ENCODE assay signal across 1 cellular context in the genomic region with DNA sequence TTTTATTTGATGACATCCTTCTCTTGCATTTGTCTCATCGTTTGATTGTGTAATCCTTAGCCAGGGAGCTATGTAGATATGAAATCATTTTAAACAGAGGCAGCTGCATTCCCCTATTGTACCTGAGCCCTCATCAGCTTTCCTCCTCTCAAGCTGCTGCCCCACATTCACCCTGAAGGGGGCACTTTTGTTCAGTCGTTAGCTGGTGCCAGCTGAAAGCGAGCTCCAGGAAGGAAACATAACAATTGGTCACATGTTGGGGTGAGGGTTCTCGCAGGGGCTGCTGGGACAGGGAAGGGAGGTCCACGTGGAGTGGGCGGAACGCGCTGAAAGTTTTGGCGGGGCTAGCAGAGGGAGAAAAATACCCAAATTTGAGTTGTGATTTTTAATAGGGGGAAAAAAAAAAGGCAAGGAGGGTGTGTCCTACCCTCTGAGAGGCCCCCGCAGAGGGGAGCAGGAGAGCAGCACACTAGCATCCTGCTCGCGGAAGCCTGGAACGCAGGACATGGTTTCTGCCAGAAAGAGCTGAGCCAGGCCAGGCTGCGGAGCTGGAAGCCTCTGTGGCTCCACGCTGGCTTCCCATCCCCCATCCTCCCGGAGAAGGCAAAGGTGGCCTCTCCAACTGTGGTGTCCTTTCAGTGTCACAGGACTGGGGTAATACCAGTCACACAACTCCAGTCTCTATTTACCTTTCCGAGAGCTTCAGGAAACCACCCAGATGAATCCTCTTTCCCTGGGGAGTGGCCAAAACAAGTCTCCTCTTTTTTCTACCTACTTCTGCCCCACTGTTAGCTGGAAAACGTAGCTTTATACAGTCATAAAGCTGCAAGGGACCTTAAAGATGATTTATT.
TF ChIP-seq lines count a peak whose summit lies in the region.

No MANE protein-coding gene starts in this region.

TF ChIP-seq in HepG2, 621 proteins besides CTCF, POLR2A, EP300 and RAD21 (continued from another document and continues in another):
- TF ChIP-seq, protein P1, sequence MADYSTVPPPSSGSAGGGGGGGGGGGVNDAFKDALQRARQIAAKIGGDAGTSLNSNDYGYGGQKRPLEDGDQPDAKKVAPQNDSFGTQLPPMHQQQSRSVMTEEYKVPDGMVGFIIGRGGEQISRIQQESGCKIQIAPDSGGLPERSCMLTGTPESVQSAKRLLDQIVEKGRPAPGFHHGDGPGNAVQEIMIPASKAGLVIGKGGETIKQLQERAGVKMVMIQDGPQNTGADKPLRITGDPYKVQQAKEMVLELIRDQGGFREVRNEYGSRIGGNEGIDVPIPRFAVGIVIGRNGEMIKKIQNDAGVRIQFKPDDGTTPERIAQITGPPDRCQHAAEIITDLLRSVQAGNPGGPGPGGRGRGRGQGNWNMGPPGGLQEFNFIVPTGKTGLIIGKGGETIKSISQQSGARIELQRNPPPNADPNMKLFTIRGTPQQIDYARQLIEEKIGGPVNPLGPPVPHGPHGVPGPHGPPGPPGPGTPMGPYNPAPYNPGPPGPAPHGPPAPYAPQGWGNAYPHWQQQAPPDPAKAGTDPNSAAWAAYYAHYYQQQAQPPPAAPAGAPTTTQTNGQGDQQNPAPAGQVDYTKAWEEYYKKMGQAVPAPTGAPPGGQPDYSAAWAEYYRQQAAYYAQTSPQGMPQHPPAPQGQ (CRISPR knock-in tag; IDR thresholded peaks at IDR 0.05; ENCODE audit: borderline replicate concordance), result no peak; the same call in 1 of the 2 replicates
- no peak for TF ChIP-seq PRDM4 (CRISPR knock-in tag; IDR thresholded peaks at IDR 0.05; ENCODE audit: borderline replicate concordance)
- TF ChIP-seq ZNF550 (CRISPR knock-in tag; IDR thresholded peaks at IDR 0.05; ENCODE audit: borderline replicate concordance), result no peak
- TF ChIP-seq ZNF746 (CRISPR knock-in tag; IDR thresholded peaks at IDR 0.05), result peak; percentile 90; the same call in 1 of the 2 replicates
- no peak for TF ChIP-seq ZNF737 (CRISPR knock-in tag; IDR thresholded peaks at IDR 0.05; ENCODE audit: borderline replicate concordance)
- peak; percentile 48; the same call in 1 of the 2 replicates for TF ChIP-seq HHEX (CRISPR knock-in tag; IDR thresholded peaks at IDR 0.05)
- peak; percentile 67 for TF ChIP-seq TAF1 (CRISPR knock-in tag; IDR thresholded peaks at IDR 0.05)
- TF ChIP-seq, protein P2, sequence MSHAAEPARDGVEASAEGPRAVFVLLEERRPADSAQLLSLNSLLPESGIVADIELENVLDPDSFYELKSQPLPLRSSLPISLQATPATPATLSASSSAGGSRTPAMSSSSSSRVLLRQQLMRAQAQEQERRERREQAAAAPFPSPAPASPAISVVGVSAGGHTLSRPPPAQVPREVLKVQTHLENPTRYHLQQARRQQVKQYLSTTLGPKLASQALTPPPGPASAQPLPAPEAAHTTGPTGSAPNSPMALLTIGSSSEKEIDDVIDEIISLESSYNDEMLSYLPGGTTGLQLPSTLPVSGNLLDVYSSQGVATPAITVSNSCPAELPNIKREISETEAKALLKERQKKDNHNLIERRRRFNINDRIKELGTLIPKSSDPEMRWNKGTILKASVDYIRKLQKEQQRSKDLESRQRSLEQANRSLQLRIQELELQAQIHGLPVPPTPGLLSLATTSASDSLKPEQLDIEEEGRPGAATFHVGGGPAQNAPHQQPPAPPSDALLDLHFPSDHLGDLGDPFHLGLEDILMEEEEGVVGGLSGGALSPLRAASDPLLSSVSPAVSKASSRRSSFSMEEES (CRISPR knock-in tag; IDR thresholded peaks at IDR 0.05), result peak; percentile 96
- TF ChIP-seq POLR2AphosphoS5 (IDR thresholded peaks at IDR 0.05; ENCODE audit: low read depth, low read length), result peak; percentile 71
- peak; percentile 97 for TF ChIP-seq ELF3 (CRISPR knock-in tag; IDR thresholded peaks at IDR 0.05)
- TF ChIP-seq TOE1 (CRISPR knock-in tag; IDR thresholded peaks at IDR 0.05), result peak; percentile 54; the same call in 1 of the 2 replicates
- peak; percentile 37; the same call in 1 of the 2 replicates for TF ChIP-seq NR2F2 (IDR thresholded peaks at IDR 0.05; ENCODE audit: borderline replicate concordance, low read depth)
- TF ChIP-seq ZFP36 (IDR thresholded peaks at IDR 0.05; ENCODE audit: borderline replicate concordance, low read depth, low read length, partially characterized antibody), result no peak
- TF ChIP-seq RBM39 (IDR thresholded peaks at IDR 0.05; ENCODE audit: low read depth, low read length, poor library complexity, severe bottlenecking), result peak; percentile 71
- TF ChIP-seq SIN3B (IDR thresholded peaks at IDR 0.05; ENCODE audit: low read length), result no peak
- TF ChIP-seq ZKSCAN1 (IDR thresholded peaks at IDR 0.05; ENCODE audit: low read length), result no peak; the same call in 1 of the 2 replicates
- no peak for TF ChIP-seq CBX1 (IDR thresholded peaks at IDR 0.05; ENCODE audit: low read depth)
- TF ChIP-seq ZBTB40 (IDR thresholded peaks at IDR 0.05), result no peak
- peak; percentile 73; the same call in 1 of the 2 replicates for TF ChIP-seq ZBTB40 (CRISPR knock-in tag; IDR thresholded peaks at IDR 0.05)
- no peak for TF ChIP-seq ZNF674 (CRISPR knock-in tag; IDR thresholded peaks at IDR 0.05; ENCODE audit: low read depth)
- TF ChIP-seq HOXD1 (CRISPR knock-in tag; IDR thresholded peaks at IDR 0.05), result no peak
- no peak for TF ChIP-seq ZNF775 (CRISPR knock-in tag; IDR thresholded peaks at IDR 0.05; ENCODE audit: borderline replicate concordance)
- peak; percentile 13; the same call in 1 of the 2 replicates for TF ChIP-seq ZNF460 (CRISPR knock-in tag; IDR thresholded peaks at IDR 0.05; ENCODE audit: borderline replicate concordance)
- TF ChIP-seq MXI1 (IDR thresholded peaks at IDR 0.05; ENCODE audit: borderline replicate concordance, low read depth, low read length), result peak; percentile 99; the same call in 2 of the 3 replicates
- no peak; the same call in 1 of the 2 replicates for TF ChIP-seq ZNF510 (CRISPR knock-in tag; IDR thresholded peaks at IDR 0.05; ENCODE audit: low read depth)
- TF ChIP-seq, protein P3, sequence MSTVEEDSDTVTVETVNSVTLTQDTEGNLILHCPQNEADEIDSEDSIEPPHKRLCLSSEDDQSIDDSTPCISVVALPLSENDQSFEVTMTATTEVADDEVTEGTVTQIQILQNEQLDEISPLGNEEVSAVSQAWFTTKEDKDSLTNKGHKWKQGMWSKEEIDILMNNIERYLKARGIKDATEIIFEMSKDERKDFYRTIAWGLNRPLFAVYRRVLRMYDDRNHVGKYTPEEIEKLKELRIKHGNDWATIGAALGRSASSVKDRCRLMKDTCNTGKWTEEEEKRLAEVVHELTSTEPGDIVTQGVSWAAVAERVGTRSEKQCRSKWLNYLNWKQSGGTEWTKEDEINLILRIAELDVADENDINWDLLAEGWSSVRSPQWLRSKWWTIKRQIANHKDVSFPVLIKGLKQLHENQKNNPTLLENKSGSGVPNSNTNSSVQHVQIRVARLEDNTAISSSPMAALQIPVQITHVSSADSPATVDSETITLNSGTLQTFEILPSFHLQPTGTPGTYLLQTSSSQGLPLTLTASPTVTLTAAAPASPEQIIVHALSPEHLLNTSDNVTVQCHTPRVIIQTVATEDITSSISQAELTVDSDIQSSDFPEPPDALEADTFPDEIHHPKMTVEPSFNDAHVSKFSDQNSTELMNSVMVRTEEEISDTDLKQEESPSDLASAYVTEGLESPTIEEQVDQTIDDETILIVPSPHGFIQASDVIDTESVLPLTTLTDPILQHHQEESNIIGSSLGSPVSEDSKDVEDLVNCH (CRISPR knock-in tag; IDR thresholded peaks at IDR 0.05), result no peak
- no peak; the same call in 1 of the 2 replicates for TF ChIP-seq POLR2AphosphoS2 (IDR thresholded peaks at IDR 0.05; ENCODE audit: low read depth, low read length)
- no peak for TF ChIP-seq ZNF567 (CRISPR knock-in tag; IDR thresholded peaks at IDR 0.05; ENCODE audit: borderline replicate concordance)
- TF ChIP-seq SMYD3 (CRISPR knock-in tag; IDR thresholded peaks at IDR 0.05), result peak; percentile 55; the same call in 1 of the 2 replicates
- TF ChIP-seq ISL2 (CRISPR knock-in tag; IDR thresholded peaks at IDR 0.05), result peak; percentile 84
- TF ChIP-seq, protein P4, sequence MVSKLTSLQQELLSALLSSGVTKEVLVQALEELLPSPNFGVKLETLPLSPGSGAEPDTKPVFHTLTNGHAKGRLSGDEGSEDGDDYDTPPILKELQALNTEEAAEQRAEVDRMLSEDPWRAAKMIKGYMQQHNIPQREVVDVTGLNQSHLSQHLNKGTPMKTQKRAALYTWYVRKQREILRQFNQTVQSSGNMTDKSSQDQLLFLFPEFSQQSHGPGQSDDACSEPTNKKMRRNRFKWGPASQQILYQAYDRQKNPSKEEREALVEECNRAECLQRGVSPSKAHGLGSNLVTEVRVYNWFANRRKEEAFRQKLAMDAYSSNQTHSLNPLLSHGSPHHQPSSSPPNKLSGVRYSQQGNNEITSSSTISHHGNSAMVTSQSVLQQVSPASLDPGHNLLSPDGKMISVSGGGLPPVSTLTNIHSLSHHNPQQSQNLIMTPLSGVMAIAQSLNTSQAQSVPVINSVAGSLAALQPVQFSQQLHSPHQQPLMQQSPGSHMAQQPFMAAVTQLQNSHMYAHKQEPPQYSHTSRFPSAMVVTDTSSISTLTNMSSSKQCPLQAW (CRISPR knock-in tag; IDR thresholded peaks at IDR 0.05), result peak; percentile 75
- peak; percentile 99 for TF ChIP-seq MAX (IDR thresholded peaks at IDR 0.05)
- no peak for TF ChIP-seq ZNF564 (CRISPR knock-in tag; IDR thresholded peaks at IDR 0.05)
- peak; percentile 92 for TF ChIP-seq PHF21A (CRISPR knock-in tag; IDR thresholded peaks at IDR 0.05)
